Comparison of ENCODE assay signal across 26 cellular contexts in the genomic region with DNA sequence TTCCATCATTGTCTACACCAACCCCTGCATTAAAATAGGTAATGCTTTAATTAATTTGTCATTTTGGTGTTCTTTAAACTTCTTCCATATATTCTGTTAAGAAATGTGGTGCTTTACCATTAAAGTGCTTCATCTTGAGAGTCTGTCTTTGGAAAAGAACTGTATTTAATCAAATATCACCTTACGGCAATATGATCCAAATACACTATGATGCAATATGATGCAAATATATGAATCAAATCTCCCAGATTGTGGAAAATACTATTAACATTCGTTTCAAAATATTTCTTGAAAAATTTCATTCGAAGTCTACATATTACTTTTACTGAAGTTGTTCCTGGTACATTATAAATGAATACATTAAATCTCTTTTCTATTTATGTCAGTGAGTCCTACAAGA. TPM values are rescaled to one million over a fixed set of nuclear protein-coding genes. Genes with fewer than 3 reads are reported as not detected.
A peak's percentile ranks its signal among the peaks of the same experiment; 100 is the strongest.
DNase-seq lines count a peak whose midpoint lies in the region; ATAC-seq, FAIRE-seq and TF ChIP-seq lines count a peak whose summit lies in the region.
"Had no signal": no experiment of that assay in that cellular context is flagged by ENCODE, and none has a peak within 500 bp of the region (broad histone marks: within the 10 kb centered on the region; RNA-seq: fewer than 3 reads in every experiment).

No MANE protein-coding gene starts in this region.

- H3K27ac Mint-ChIP-seq in activated CD8-positive, alpha-beta memory T cell treated with anti-CD3 and anti-CD28 coated beads, Interleukin-2, amount 10 ng/mL, durations not matched to agents 7 days and 5 days, result peak overlapping the region; percentile 85
- peak overlapping the region; percentile 21 to 94 (median 78) for H3K27ac Mint-ChIP-seq in CD8-positive, alpha-beta memory T cell
- H3K27ac Mint-ChIP-seq in T-helper 17 cell, result peak overlapping the region; percentile 89
- no peak overlapping the region for H3K27ac Mint-ChIP-seq in activated T-helper 1 cell treated with anti-CD3 and anti-CD28 coated beads, Interleukin-12 subunit alpha, Interleukin-12 subunit beta, Interleukin-2, Interleukin-4 antibody, amounts not matched to agents 30 ng/mL and 10 ng/mL and 1 ng/mL, durations not matched to agents 14 hours and 24 hours and 36 hours

- no peaks in the 10 kb centered on the region for H3K27me3 Mint-ChIP-seq in activated CD8-positive, alpha-beta memory T cell treated with anti-CD3 and anti-CD28 coated beads, Interleukin-2, amount 10 ng/mL, durations not matched to agents 7 days and 5 days
- H3K27me3 Mint-ChIP-seq in CD8-positive, alpha-beta memory T cell, result no peaks in the 10 kb centered on the region
- no peaks in the 10 kb centered on the region for H3K27me3 Mint-ChIP-seq in T-helper 17 cell
- no peaks in the 10 kb centered on the region for H3K27me3 Mint-ChIP-seq in activated T-helper 1 cell treated with anti-CD3 and anti-CD28 coated beads, Interleukin-12 subunit alpha, Interleukin-12 subunit beta, Interleukin-2, Interleukin-4 antibody, amounts not matched to agents 30 ng/mL and 10 ng/mL and 1 ng/mL, durations not matched to agents 14 hours and 24 hours and 36 hours (ENCODE audit: insufficient read depth)

- H3K4me1 Mint-ChIP-seq in activated CD8-positive, alpha-beta memory T cell treated with anti-CD3 and anti-CD28 coated beads, Interleukin-2, amount 10 ng/mL, durations not matched to agents 7 days and 5 days, result peaks cover 20% of the 10 kb centered on the region
- peaks cover 17 to 29% (median 29%) of the 10 kb centered on the region in 3 donors for H3K4me1 Mint-ChIP-seq in CD8-positive, alpha-beta memory T cell
- H3K4me1 Mint-ChIP-seq in T-helper 17 cell, result peaks cover 9% of the 10 kb centered on the region
- H3K4me1 Mint-ChIP-seq in activated T-helper 1 cell treated with anti-CD3 and anti-CD28 coated beads, Interleukin-12 subunit alpha, Interleukin-12 subunit beta, Interleukin-2, Interleukin-4 antibody, amounts not matched to agents 30 ng/mL and 10 ng/mL and 1 ng/mL, durations not matched to agents 14 hours and 24 hours and 36 hours (ENCODE audit: low read depth), result peaks cover 18% of the 10 kb centered on the region

- CTCF ChIA-PET in activated CD8-positive, alpha-beta memory T cell treated with anti-CD3 and anti-CD28 coated beads, Interleukin-2, amount 10 ng/mL, durations not matched to agents 7 days and 5 days (lab: Charles Lee), result no interaction called here
- CTCF ChIA-PET in CD8-positive, alpha-beta memory T cell (lab: Charles Lee), result no interaction called here

- POLR2A ChIA-PET in CD8-positive, alpha-beta memory T cell (lab: Charles Lee), result no interaction called here

- no peaks in the 10 kb centered on the region for H3K9me3 ChIP-seq in CD8-positive, alpha-beta memory T cell (ENCODE audit: low read length)
- H3K9me3 ChIP-seq in T-helper 17 cell (ENCODE audit: control insufficient read depth, low read length, poor library complexity, severe bottlenecking) (no peaks in the 10 kb centered on the region), pancreas (no peaks in the 10 kb centered on the region), WERI-Rb-1 (ENCODE audit: severe bottlenecking) (no peaks in the 10 kb centered on the region)
- H3K9me3 ChIP-seq: Caco-2, SK-N-SH had no signal

- no peaks in the 10 kb centered on the region for H3K4me1 ChIP-seq in CD8-positive, alpha-beta memory T cell (ENCODE audit: insufficient read depth, low read length)
- H3K4me1 ChIP-seq in pancreas, result no peaks in the 10 kb centered on the region
- H3K4me1 ChIP-seq: Caco-2 had no signal

- FAIRE-seq in pancreas (lab: Jason Lieb, UNC), result peak; percentile 34
- FAIRE-seq: GM12892, GM18507 had no signal

- TF ChIP-seq CTCF in pancreas (IDR thresholded peaks at IDR 0.05) (no peak), foreskin fibroblast (IDR thresholded peaks at IDR 0.05; ENCODE audit: low read depth, low read length) (no peak), WERI-Rb-1 (IDR thresholded peaks at IDR 0.05; ENCODE audit: low read depth, low read length) (no peak)

- no peaks in the 10 kb centered on the region for H3K9me3 Mint-ChIP-seq in activated CD8-positive, alpha-beta memory T cell treated with anti-CD3 and anti-CD28 coated beads, Interleukin-2, amount 10 ng/mL, durations not matched to agents 7 days and 5 days (ENCODE audit: low read depth)
- H3K9me3 Mint-ChIP-seq in CD8-positive, alpha-beta memory T cell, result no peaks in the 10 kb centered on the region
- H3K9me3 Mint-ChIP-seq in activated T-helper 1 cell treated with anti-CD3 and anti-CD28 coated beads, Interleukin-12 subunit alpha, Interleukin-12 subunit beta, Interleukin-2, Interleukin-4 antibody, amounts not matched to agents 30 ng/mL and 10 ng/mL and 1 ng/mL, durations not matched to agents 14 hours and 24 hours and 36 hours, result no peaks in the 10 kb centered on the region

- intact Hi-C loops in pancreas (cut with DNase I), result no loop called here
- intact Hi-C loops in activated T-helper 1 cell treated with anti-CD3 and anti-CD28 coated beads, Interleukin-12 subunit alpha, Interleukin-12 subunit beta, Interleukin-2, Interleukin-4 antibody, amounts not matched to agents 30 ng/mL and 10 ng/mL and 1 ng/mL, durations not matched to agents 14 hours and 24 hours and 36 hours (cut with micrococcal nuclease), result no loop called here

- H3K36me3 Mint-ChIP-seq in activated CD8-positive, alpha-beta memory T cell treated with anti-CD3 and anti-CD28 coated beads, Interleukin-2, amount 10 ng/mL, durations not matched to agents 7 days and 5 days, result peaks cover 62% of the 10 kb centered on the region
- H3K36me3 Mint-ChIP-seq in CD8-positive, alpha-beta memory T cell, result peaks cover 18 to 83% (median 23%) of the 10 kb centered on the region in 3 donors
- H3K36me3 Mint-ChIP-seq in T-helper 17 cell (ENCODE audit: low read depth), result no peaks in the 10 kb centered on the region
- peaks cover 41% of the 10 kb centered on the region for H3K36me3 Mint-ChIP-seq in activated T-helper 1 cell treated with anti-CD3 and anti-CD28 coated beads, Interleukin-12 subunit alpha, Interleukin-12 subunit beta, Interleukin-2, Interleukin-4 antibody, amounts not matched to agents 30 ng/mL and 10 ng/mL and 1 ng/mL, durations not matched to agents 14 hours and 24 hours and 36 hours (ENCODE audit: low read depth)

- DNase-seq in activated CD8-positive, alpha-beta memory T cell treated with anti-CD3 and anti-CD28 coated beads, Interleukin-2, amount 10 ng/mL, durations not matched to agents 7 days and 5 days, result no peak
- DNase-seq in activated CD8-positive, alpha-beta memory T cell treated with anti-CD3 and anti-CD28 coated beads, Interleukin-2, amount 50 U/mL, for 4 hours, result no peak
- no peak for DNase-seq in CD8-positive, alpha-beta memory T cell
- DNase-seq in T-helper 17 cell (no peak), pancreas (no peak), foreskin fibroblast (no peak), WERI-Rb-1 (no peak)
- no peak for DNase-seq in activated T-helper 1 cell treated with anti-CD3 and anti-CD28 coated beads, Interleukin-12 subunit alpha, Interleukin-12 subunit beta, Interleukin-2, Interleukin-4 antibody, amounts not matched to agents 30 ng/mL and 10 ng/mL and 1 ng/mL, durations not matched to agents 14 hours and 24 hours and 36 hours (ENCODE audit: low spot score)
- DNase-seq: 8988T, Caco-2, DMS 273 treated with DMSO at 0.1 percent for 48 hours, DMS79 treated with DMSO at 0.1 percent for 48 hours, GM23248, H7, KBM-7, NCI-H1105 treated with DMSO at 0.1 percent for 48 hours, NCI-H146, NCI-H1930, NCI-H2107, NCI-H446, NCI-H524 treated with DMSO at 0.1 percent for 48 hours, NCI-H774, PC-3, SK-N-SH had no signal

- H3K36me3 ChIP-seq in CD8-positive, alpha-beta memory T cell (ENCODE audit: insufficient read depth, low read length), result peaks cover 18% of the 10 kb centered on the region
- H3K36me3 ChIP-seq in pancreas (peaks cover 8 to 57% (median 30%) of the 10 kb centered on the region in 3 donors), WERI-Rb-1 (peaks cover 97% of the 10 kb centered on the region)

- WGBS in pancreas, 2 donors, result 89 to 93% methylated on average over 3 of the region's 3 CpGs

- H3K4me3 Mint-ChIP-seq in activated CD8-positive, alpha-beta memory T cell treated with anti-CD3 and anti-CD28 coated beads, Interleukin-2, amount 10 ng/mL, durations not matched to agents 7 days and 5 days, result no peak overlapping the region
- peak overlapping the region in 6 of 7 donors; percentile 53 to 82 (median 75) for H3K4me3 Mint-ChIP-seq in CD8-positive, alpha-beta memory T cell
- no peak overlapping the region for H3K4me3 Mint-ChIP-seq in T-helper 17 cell
- no peak overlapping the region for H3K4me3 Mint-ChIP-seq in activated T-helper 1 cell treated with anti-CD3 and anti-CD28 coated beads, Interleukin-12 subunit alpha, Interleukin-12 subunit beta, Interleukin-2, Interleukin-4 antibody, amounts not matched to agents 30 ng/mL and 10 ng/mL and 1 ng/mL, durations not matched to agents 14 hours and 24 hours and 36 hours

- no peak for ATAC-seq in activated CD8-positive, alpha-beta memory T cell treated with anti-CD3 and anti-CD28 coated beads, Interleukin-2, amount 10 ng/mL, durations not matched to agents 7 days and 5 days
- ATAC-seq in T-helper 17 cell (no peak), pancreas (no peak)
- ATAC-seq: PC-3 had no signal

- no peaks in the 10 kb centered on the region for H3K27me3 ChIP-seq in CD8-positive, alpha-beta memory T cell (ENCODE audit: insufficient read depth, low read length, poor library complexity, severe bottlenecking)
- H3K27me3 ChIP-seq in pancreas (no peaks in the 10 kb centered on the region), WERI-Rb-1 (ENCODE audit: insufficient read depth, low read depth, severe bottlenecking) (no peaks in the 10 kb centered on the region)

- no peak overlapping the region for H3K4me3 ChIP-seq in CD8-positive, alpha-beta memory T cell (ENCODE audit: low read length)
- H3K4me3 ChIP-seq in pancreas, result no peak overlapping the region
- no peak overlapping the region for H3K4me3 ChIP-seq in foreskin fibroblast (ENCODE audit: low read depth in 1 of 2, low read length in 2 of 2)
- no peak overlapping the region for H3K4me3 ChIP-seq in WERI-Rb-1 (ENCODE audit: low read depth, low read length)
- H3K4me3 ChIP-seq: GM23248 had no signal

- H3K27ac ChIP-seq in CD8-positive, alpha-beta memory T cell (ENCODE audit: low read depth, low read length), result no peak overlapping the region
- no peak overlapping the region for H3K27ac ChIP-seq in pancreas
- H3K27ac ChIP-seq in WERI-Rb-1, result no peak overlapping the region
- H3K27ac ChIP-seq: GM23248 had no signal

RNA-seq across cellular contexts. Expression of gene VPS4B, which starts 23.0 kb away (rescaled TPM):
- total RNA-seq in activated CD8-positive, alpha-beta memory T cell treated with anti-CD3 and anti-CD28 coated beads, Interleukin-2, amount 10 ng/mL, durations not matched to agents 7 days and 5 days, result 10 to 100 TPM; 63.3 to 64.8 TPM
- total RNA-seq in CD8-positive, alpha-beta memory T cell, result 10 to 100 TPM; 60.8 to 61.9 TPM
- 74.5 TPM for polyA plus RNA-seq in CD8-positive, alpha-beta memory T cell
- total RNA-seq in T-helper 17 cell (10 to 100 TPM; 61.3 to 78.7 TPM), pancreas (10 to 100 TPM; 19.0 to 37.2 (median 28.9) TPM)
- 10 to 100 TPM in 1 of 2 donors, 1 to 10 TPM in 1; 4.8 to 12.1 TPM for polyA plus RNA-seq in pancreas
- total RNA-seq in activated T-helper 1 cell treated with anti-CD3 and anti-CD28 coated beads, Interleukin-12 subunit alpha, Interleukin-12 subunit beta, Interleukin-2, Interleukin-4 antibody, amounts not matched to agents 30 ng/mL and 10 ng/mL and 1 ng/mL, durations not matched to agents 14 hours and 24 hours and 36 hours, result 58.6 and 60.7 TPM in 2 replicates

RNA-seq across cellular contexts. Expression of gene KDSR, which starts 32.3 kb away (rescaled TPM):
- total RNA-seq in activated CD8-positive, alpha-beta memory T cell treated with anti-CD3 and anti-CD28 coated beads, Interleukin-2, amount 10 ng/mL, durations not matched to agents 7 days and 5 days, result 10 to 100 TPM; 34.6 to 48.4 TPM
- total RNA-seq in CD8-positive, alpha-beta memory T cell, result 10 to 100 TPM; 52.1 to 55.3 TPM
- polyA plus RNA-seq in CD8-positive, alpha-beta memory T cell, result 103 TPM
- total RNA-seq in T-helper 17 cell, result 10 to 100 TPM; 55.2 to 71.2 TPM
- 10 to 100 TPM; 18.0 to 37.2 (median 23.3) TPM for total RNA-seq in pancreas
- 10 to 100 TPM in 1 of 2 donors, 1 to 10 TPM in 1; 4.8 to 12.4 TPM for polyA plus RNA-seq in pancreas
- 72.2 and 83.5 TPM in 2 replicates for total RNA-seq in activated T-helper 1 cell treated with anti-CD3 and anti-CD28 coated beads, Interleukin-12 subunit alpha, Interleukin-12 subunit beta, Interleukin-2, Interleukin-4 antibody, amounts not matched to agents 30 ng/mL and 10 ng/mL and 1 ng/mL, durations not matched to agents 14 hours and 24 hours and 36 hours

Comparison
In these comparisons a context has a peak if more than half of its experiments do, and no peak if none do; other contexts are left out.
1. H3K4me3 Mint-ChIP-seq: peak in CD8-positive, alpha-beta memory T cell (6 of 7); none in activated CD8-positive, alpha-beta memory T cell treated with anti-CD3 and anti-CD28 coated beads, Interleukin-2, amount 10 ng/mL, durations not matched to agents 7 days and 5 days (single experiment), T-helper 17 cell (single experiment) and activated T-helper 1 cell treated with anti-CD3 and anti-CD28 coated beads, Interleukin-12 subunit alpha, Interleukin-12 subunit beta, Interleukin-2, Interleukin-4 antibody, amounts not matched to agents 30 ng/mL and 10 ng/mL and 1 ng/mL, durations not matched to agents 14 hours and 24 hours and 36 hours (single experiment).